Comparison of ENCODE assay signal across 8 cellular contexts in genomic region chr10:87342704-87343258, GRCh38. TPM values are rescaled to one million over a fixed set of nuclear protein-coding genes. Genes with fewer than 3 reads are reported as not detected.
DNase-seq lines count a peak whose midpoint lies in the region; ATAC-seq and TF ChIP-seq lines count a peak whose summit lies in the region.
"Not testable (repeated sequence)": the region's sequence is repeated elsewhere in the genome, so short reads cannot be mapped to it uniquely, and the experiment has no call there.

No MANE protein-coding gene starts in this region.

- peak overlapping the region; percentile 68 for H3K4me2 ChIP-seq in smooth muscle cell

- H3K4me1 Mint-ChIP-seq in activated B cell treated with CpG ODN at 0.5 μM for 24 hours (peaks cover 10% of the 10 kb centered on the region), MCF 10A (ENCODE audit: insufficient read depth, unreplicated experiment) (peaks cover 27% of the 10 kb centered on the region)

- H3K27ac Mint-ChIP-seq in activated B cell treated with CpG ODN at 0.5 μM for 24 hours (peak overlapping the region; percentile 83), MCF 10A (ENCODE audit: low read depth, unreplicated experiment) (peak overlapping the region; percentile 91)

- not testable (repeated sequence) for H3F3A ChIP-seq in smooth muscle cell (ENCODE audit: low read depth)

- not testable (repeated sequence) for TF ChIP-seq CTCF in activated B cell treated with CpG ODN at 0.5 μM for 24 hours (IDR thresholded peaks at IDR 0.05)
- peak; percentile 32 for TF ChIP-seq CTCF in MCF 10A (IDR thresholded peaks at IDR 0.05; ENCODE audit: unreplicated experiment)
- peak; percentile 28 for TF ChIP-seq CTCF in smooth muscle cell (IDR thresholded peaks at IDR 0.05; ENCODE audit: borderline replicate concordance, insufficient read depth, poor library complexity, severe bottlenecking)

- not testable (repeated sequence) for H3K36me3 ChIP-seq in ACC112 (ENCODE audit: insufficient read depth, low read length); smooth muscle cell (ENCODE audit: low read depth)

- POLR2A ChIA-PET in activated B cell treated with CpG ODN at 0.5 μM for 24 hours (lab: Charles Lee) = not testable (repeated sequence)
- POLR2A ChIA-PET in MCF 10A (lab: Yijun Ruan, JAX) = interaction anchor here (1.2 kb wide), 1 partner anchor 162 kb away, joined by 5 read pairs; the partner anchor contains the start of gene MINPP1

- H3K4me3 ChIP-seq in ACC112 (ENCODE audit: low read depth, low read length) = peak overlapping the region; percentile 83
- H3K4me3 ChIP-seq in smooth muscle cell = peak overlapping the region; percentile 78

- H3K27ac ChIP-seq in ACC112 (ENCODE audit: low read depth, low read length) (peak overlapping the region; percentile 73), smooth muscle cell (ENCODE audit: low read depth) (peak overlapping the region; percentile 89)

- not testable (repeated sequence) for H3K27me3 ChIP-seq in ACC112 (ENCODE audit: insufficient read depth, low read length); smooth muscle cell (ENCODE audit: low read depth)

- peak; percentile 21 for DNase-seq in NCI-H2196 (lab: John Stamatoyannopoulos, UW; ENCODE audit: unreplicated experiment)
- peak; percentile 85 for DNase-seq in activated B cell treated with CpG ODN at 0.5 μM for 24 hours
- peak; percentile 67 for DNase-seq in MCF 10A (ENCODE audit: unreplicated experiment)
- peak; percentile 76 for DNase-seq in islet precursor cell
- DNase-seq in smooth muscle cell (lab: John Stamatoyannopoulos, UW; ENCODE audit: unreplicated experiment) = peak; percentile 23

- not testable (repeated sequence) for H3K27me3 Mint-ChIP-seq in activated B cell treated with CpG ODN at 0.5 μM for 24 hours; MCF 10A (ENCODE audit: insufficient read depth, unreplicated experiment)

- not testable (repeated sequence) for H3K36me3 Mint-ChIP-seq in activated B cell treated with CpG ODN at 0.5 μM for 24 hours (ENCODE audit: low read depth); MCF 10A (ENCODE audit: insufficient read depth, unreplicated experiment)

- intact Hi-C loops in activated B cell treated with CpG ODN at 0.5 μM for 24 hours (cut with micrococcal nuclease) = loop anchor here (5.0 kb wide), 2 partner anchors 245 to 405 kb away; partner anchors contain the start of gene SHLD2
- intact Hi-C loops in MCF 10A (cut with micrococcal nuclease) = not testable (repeated sequence)

- not testable (repeated sequence) for H3K9me3 ChIP-seq in smooth muscle cell (replicated peaks; ENCODE audit: low read depth)

- CTCF ChIA-PET in activated B cell treated with CpG ODN at 0.5 μM for 24 hours (lab: Charles Lee) = interaction anchor here (0.6 kb wide), 1 partner anchor 401 kb away, joined by 3 read pairs; no protein-coding TSS in a partner anchor
- CTCF ChIA-PET in MCF 10A (lab: Yijun Ruan, JAX) = interaction anchor here (0.7 kb wide), 1 partner anchor 685 kb away, joined by 3 read pairs; no protein-coding TSS in a partner anchor

- peak; percentile 71 for ATAC-seq in GM18868 (IDR thresholded peaks at IDR 0.05; ENCODE audit: unreplicated experiment)
- peak; percentile 75 for ATAC-seq in HG03097 (IDR thresholded peaks at IDR 0.05; ENCODE audit: low FRiP score, unreplicated experiment)
- peak; percentile 76 for ATAC-seq in activated B cell treated with CpG ODN at 0.5 μM for 24 hours (ENCODE audit: low read depth)

- H2AFZ ChIP-seq in ACC112 (ENCODE audit: low read length, unreplicated experiment); smooth muscle cell (ENCODE audit: low read depth): not testable (repeated sequence)

- H3K79me2 ChIP-seq in ACC112 (ENCODE audit: control insufficient read depth, insufficient read depth, low read length, unreplicated experiment) (peaks cover 26% of the 10 kb centered on the region), smooth muscle cell (ENCODE audit: low read depth) (peaks cover 25% of the 10 kb centered on the region)

- H3K9me3 Mint-ChIP-seq in activated B cell treated with CpG ODN at 0.5 μM for 24 hours; MCF 10A (ENCODE audit: unreplicated experiment): not testable (repeated sequence)

- H3K9ac ChIP-seq in smooth muscle cell (ENCODE audit: low read depth) = peak overlapping the region; percentile 43

- H3K4me3 Mint-ChIP-seq in activated B cell treated with CpG ODN at 0.5 μM for 24 hours (peak overlapping the region; percentile 84), MCF 10A (ENCODE audit: unreplicated experiment) (peak overlapping the region; percentile 75)

- peaks cover 23% of the 10 kb centered on the region for H4K20me1 ChIP-seq in smooth muscle cell (ENCODE audit: low read depth)

- TSS peak; percentile 58 for BruUV-seq in MCF 10A (replicated peaks; lab: Mats Ljungman, UMichigan)

- H3K4me1 ChIP-seq in ACC112 (ENCODE audit: control insufficient read depth, insufficient read depth, low read length, unreplicated experiment); smooth muscle cell (ENCODE audit: low read depth): not testable (repeated sequence)

- under 1% methylated on average over 57 of the region's 65 CpGs for WGBS in smooth muscle cell (ENCODE audit: low lambda C conversion rate)

RNA-seq across cellular contexts. Expression of gene NUTM2D, which starts 14.8 kb away (rescaled TPM):
- total RNA-seq in activated B cell treated with CpG ODN at 0.5 μM for 24 hours (1.9 and 3.7 TPM in 2 replicates), MCF 10A (2022) (2.0 and 2.3 TPM in 2 replicates), smooth muscle cell (1.7 and 1.9 TPM in 2 replicates)
- 0.18 and 0.50 TPM in 2 replicates for polyA plus RNA-seq in smooth muscle cell

Comparison
In these comparisons a context has a peak if more than half of its experiments do, and no peak if none do; other contexts are left out.
1. Peak in every context shown above with its lines: DNase-seq, ATAC-seq, H3K4me3 ChIP-seq and H3K27ac ChIP-seq.
2. DNase-seq: peak in every context shown above with its lines; median percentile 85 in activated B cell treated with CpG ODN at 0.5 μM for 24 hours; 76 in islet precursor cell; 67 in MCF 10A; 23 in smooth muscle cell; 21 in NCI-H2196.